25 cellular contexts compared by ENCODE assay signal in the genomic region with DNA sequence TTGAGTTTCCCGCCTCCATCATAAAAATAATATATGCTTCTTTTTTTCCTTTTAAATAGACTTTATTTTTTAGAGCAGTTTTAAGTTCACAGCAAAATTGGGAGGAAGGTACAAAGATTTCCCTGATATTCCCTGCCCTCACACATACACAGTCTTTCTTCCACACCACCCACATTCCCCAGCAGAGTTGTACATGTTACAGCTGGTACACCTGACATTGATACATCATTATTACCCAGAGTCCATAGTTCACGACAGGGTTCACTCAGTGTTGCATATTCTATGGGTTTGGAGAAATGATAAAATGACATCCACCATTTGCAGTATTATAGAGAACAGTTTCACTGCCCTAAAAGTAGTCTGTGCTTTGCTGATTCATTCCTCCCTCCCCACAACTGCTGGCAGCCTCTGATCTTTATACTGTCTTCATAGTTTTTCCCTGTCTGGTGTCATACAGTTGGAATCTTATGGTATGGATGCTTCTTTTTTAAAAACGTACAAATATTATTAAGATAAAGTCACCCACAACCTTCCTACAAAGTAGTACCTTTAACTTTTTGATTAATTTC. TPM values are rescaled to one million over a fixed set of nuclear protein-coding genes. Genes with fewer than 3 reads are reported as not detected.
DNase-seq lines count a peak whose midpoint lies in the region; ATAC-seq and TF ChIP-seq lines count a peak whose summit lies in the region.
"Had no signal": no experiment of that assay in that cellular context is flagged by ENCODE, and none has a peak within 500 bp of the region (broad histone marks: within the 10 kb centered on the region; RNA-seq: fewer than 3 reads in every experiment).

No MANE protein-coding gene starts in this region.

- H2AFZ ChIP-seq in osteoblast (ENCODE audit: low read length), result peak overlapping the region; percentile 84
- H2AFZ ChIP-seq: parathyroid adenoma had no signal

- H3K27ac Mint-ChIP-seq in chondrocyte (ENCODE audit: unreplicated experiment), result peak overlapping the region; percentile 9
- peak overlapping the region in 1 of 10 donors; percentile 20 for H3K27ac Mint-ChIP-seq in naive thymus-derived CD8-positive, alpha-beta T cell
- H3K27ac Mint-ChIP-seq: activated CD8-positive, alpha-beta T cell treated with anti-CD3 and anti-CD28 coated beads, Interleukin-2, amount 10 ng/mL, durations not matched to agents 7 days and 5 days; activated naive CD4-positive, alpha-beta T cell treated with anti-CD3 and anti-CD28 coated beads for 36 hours; natural killer cell; stimulated activated effector memory CD8-positive, alpha-beta T cell treated with anti-CD3 and anti-CD28 coated beads, Interleukin-12 subunit alpha, Interleukin-12 subunit beta, amount 100 ng/mL, for 72 hours had no signal

- no peaks in the 10 kb centered on the region for H3K79me2 ChIP-seq in osteoblast (ENCODE audit: insufficient read depth, low read length)
- H3K79me2 ChIP-seq: parathyroid adenoma had no signal

- no peak overlapping the region for H3K4me3 ChIP-seq in osteoblast (ENCODE audit: insufficient read depth, low read length)
- H3K4me3 ChIP-seq: sigmoid colon, testis, uterus had no signal

- H3K9me3 Mint-ChIP-seq in chondrocyte (ENCODE audit: low read depth), result no peaks in the 10 kb centered on the region
- peaks cover 0 to 1% (median 0%) of the 10 kb centered on the region in 9 donors for H3K9me3 Mint-ChIP-seq in naive thymus-derived CD8-positive, alpha-beta T cell
- H3K9me3 Mint-ChIP-seq: activated naive CD4-positive, alpha-beta T cell treated with anti-CD3 and anti-CD28 coated beads for 36 hours; natural killer cell; stimulated activated effector memory CD8-positive, alpha-beta T cell treated with anti-CD3 and anti-CD28 coated beads, Interleukin-12 subunit alpha, Interleukin-12 subunit beta, amount 100 ng/mL, for 72 hours had no signal

- no peak overlapping the region for H3K27ac ChIP-seq in osteoblast (ENCODE audit: low read depth, low read length)
- H3K27ac ChIP-seq: parathyroid adenoma, sigmoid colon, testis, uterus had no signal

- TF ChIP-seq CTCF in chondrocyte (IDR thresholded peaks at IDR 0.05) (no peak), osteoblast (IDR thresholded peaks at IDR 0.05; ENCODE audit: extremely low read depth, low read depth, low read length) (no peak)

- no peak for ATAC-seq in GM21723 (IDR thresholded peaks at IDR 0.05; ENCODE audit: unreplicated experiment)
- ATAC-seq in naive thymus-derived CD8-positive, alpha-beta T cell, result no peak
- no peak for ATAC-seq in HG02870 (IDR thresholded peaks at IDR 0.05; ENCODE audit: unreplicated experiment)
- ATAC-seq: activated CD8-positive, alpha-beta T cell treated with anti-CD3 and anti-CD28 coated beads, Interleukin-2, amount 10 ng/mL, durations not matched to agents 7 days and 5 days; HCT116; left colon; natural killer cell; stimulated activated effector memory CD8-positive, alpha-beta T cell treated with anti-CD3 and anti-CD28 coated beads, Interleukin-12 subunit alpha, Interleukin-12 subunit beta, amount 100 ng/mL, for 72 hours had no signal

- no peaks in the 10 kb centered on the region for H4K20me1 ChIP-seq in osteoblast (ENCODE audit: insufficient read depth, low read length)

- POLR2A ChIA-PET in naive thymus-derived CD8-positive, alpha-beta T cell (lab: Charles Lee), result no interaction called here

- H3K27me3 ChIP-seq in osteoblast (ENCODE audit: insufficient read depth, low read length), result no peaks in the 10 kb centered on the region
- H3K27me3 ChIP-seq: sigmoid colon, testis, uterus had no signal

- H3K36me3 Mint-ChIP-seq in chondrocyte (ENCODE audit: low read depth), result peaks cover 4% of the 10 kb centered on the region
- peaks cover 0 to 18% (median 6%) of the 10 kb centered on the region in 3 donors for H3K36me3 Mint-ChIP-seq in naive thymus-derived CD8-positive, alpha-beta T cell

- H3K27me3 Mint-ChIP-seq in chondrocyte (ENCODE audit: low read depth), result no peaks in the 10 kb centered on the region
- H3K27me3 Mint-ChIP-seq in naive thymus-derived CD8-positive, alpha-beta T cell, result peaks cover 0 to 3% (median 0%) of the 10 kb centered on the region in 5 donors

- peaks cover 10% of the 10 kb centered on the region for H3K4me1 Mint-ChIP-seq in chondrocyte (ENCODE audit: low read depth)
- H3K4me1 Mint-ChIP-seq in naive thymus-derived CD8-positive, alpha-beta T cell, result peaks cover 0 to 3% (median 0%) of the 10 kb centered on the region in 4 donors
- H3K4me1 Mint-ChIP-seq: natural killer cell; stimulated activated effector memory CD8-positive, alpha-beta T cell treated with anti-CD3 and anti-CD28 coated beads, Interleukin-12 subunit alpha, Interleukin-12 subunit beta, amount 100 ng/mL, for 72 hours had no signal

- H3K4me2 ChIP-seq in osteoblast (ENCODE audit: insufficient read depth, low read length), result peak overlapping the region; percentile 48

- no peaks in the 10 kb centered on the region for H3K36me3 ChIP-seq in osteoblast (ENCODE audit: insufficient read depth, low read length)
- H3K36me3 ChIP-seq: uterus had no signal

- peaks cover 11% of the 10 kb centered on the region for H3K4me1 ChIP-seq in osteoblast (ENCODE audit: insufficient read depth, low read length)
- H3K4me1 ChIP-seq: parathyroid adenoma, sigmoid colon, testis, uterus had no signal

- no peak overlapping the region for H3K4me3 Mint-ChIP-seq in chondrocyte (ENCODE audit: unreplicated experiment)
- no peak overlapping the region for H3K4me3 Mint-ChIP-seq in naive thymus-derived CD8-positive, alpha-beta T cell
- H3K4me3 Mint-ChIP-seq: activated CD8-positive, alpha-beta T cell treated with anti-CD3 and anti-CD28 coated beads, Interleukin-2, amount 10 ng/mL, durations not matched to agents 7 days and 5 days; activated naive CD4-positive, alpha-beta T cell treated with anti-CD3 and anti-CD28 coated beads for 36 hours; natural killer cell; stimulated activated effector memory CD8-positive, alpha-beta T cell treated with anti-CD3 and anti-CD28 coated beads, Interleukin-12 subunit alpha, Interleukin-12 subunit beta, amount 100 ng/mL, for 72 hours had no signal

- no peaks in the 10 kb centered on the region for H3K9me3 ChIP-seq in osteoblast (ENCODE audit: low read depth, low read length)
- H3K9me3 ChIP-seq: sigmoid colon, testis, uterus had no signal

- DNase-seq in EL, result peak; percentile 71
- DNase-seq in MV-4-11 (lab: John Stamatoyannopoulos, UW), result peak; percentile 32
- no peak for DNase-seq in chondrocyte (ENCODE audit: low spot score)
- no peak for DNase-seq in osteoblast (ENCODE audit: insufficient read length, low spot score, missing footprints)
- no peak for DNase-seq in naive thymus-derived CD8-positive, alpha-beta T cell
- no peak for DNase-seq in NCI-H82 treated with DMSO at 0.1 percent for 48 hours (lab: John Stamatoyannopoulos, UW; ENCODE audit: unreplicated experiment)
- DNase-seq: activated CD8-positive, alpha-beta T cell treated with anti-CD3 and anti-CD28 coated beads, Interleukin-2, amount 10 ng/mL, durations not matched to agents 7 days and 5 days; activated naive CD4-positive, alpha-beta T cell treated with anti-CD3 and anti-CD28 coated beads for 36 hours; activated T-cell treated with anti-CD3 and anti-CD28 coated beads, Interleukin-2, amount 50 U/mL, for 1 hour; KBM-7; left colon; natural killer cell; NCI-H1694; NCI-H2171; NCI-H524 treated with DMSO at 0.1 percent for 48 hours; RPMI8226; sigmoid colon; T1000; testis; uterus had no signal

RNA-seq across cellular contexts. Expression of gene AGA, which starts 15.1 kb away (rescaled TPM):
- 26.2 to 28.0 TPM (median 26.2 TPM) in 3 replicates for total RNA-seq in chondrocyte
- total RNA-seq in osteoblast, result 43.4 and 61.9 TPM in 2 replicates
- total RNA-seq in naive thymus-derived CD8-positive, alpha-beta T cell, result 10 to 100 TPM; 17.4 to 21.7 TPM
- 10 to 100 TPM; 38.2 to 41.5 (median 39.4) TPM for polyA plus RNA-seq in naive thymus-derived CD8-positive, alpha-beta T cell

Comparison
In these comparisons a context has a peak if more than half of its experiments do, and no peak if none do; other contexts are left out.
1. DNase-seq: peak in EL (single experiment) and MV-4-11 (single experiment); none in chondrocyte (single experiment), osteoblast (single experiment), naive thymus-derived CD8-positive, alpha-beta T cell (0 of 10) and NCI-H82 treated with DMSO at 0.1 percent for 48 hours (single experiment).